Comparison of ENCODE assay signal across 19 cellular contexts in the genomic region with DNA sequence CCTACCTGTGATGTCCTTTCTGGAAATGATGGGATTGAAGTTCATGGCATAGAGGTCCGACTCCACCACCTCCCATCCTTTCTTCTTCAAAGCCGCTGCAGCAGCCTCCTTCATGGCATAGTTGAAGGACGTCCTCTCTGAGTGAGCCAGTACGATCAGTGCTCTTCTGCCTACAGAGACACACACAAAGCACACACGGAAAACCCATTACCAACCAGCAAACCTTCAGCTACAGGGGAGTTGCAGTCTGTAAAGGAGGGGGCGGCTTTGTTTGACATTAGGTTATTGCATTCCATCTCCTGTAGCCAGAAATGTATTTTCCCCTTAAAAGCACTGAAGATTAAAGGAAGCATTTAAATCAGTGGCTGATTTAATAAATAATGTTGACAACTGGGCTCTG.
"Had no signal": no experiment of that assay in that cellular context is flagged by ENCODE, and none has a peak within 500 bp of the region (broad histone marks: within the 10 kb centered on the region; RNA-seq: fewer than 3 reads in every experiment).

No MANE protein-coding gene starts in this region.

- H3K9me3 Mint-ChIP-seq: effector memory CD8-positive, alpha-beta T cell; natural killer cell; stimulated activated naive B cell treated with anti-CD40 and anti-IgM and Interleukin-4, amounts not matched to agents 10 μg/mL and 1 μg/mL and 100 μg/mL, for 72 hours; stimulated activated naive CD8-positive, alpha-beta T cell treated with anti-CD3 and anti-CD28 coated beads, Interleukin-15, amount 100 ng/mL, for 72 hours had no signal

- DNase-seq: effector memory CD8-positive, alpha-beta T cell; esophagus squamous epithelium; foreskin fibroblast; glutamatergic neuron; islet precursor cell; mammary epithelial cell; natural killer cell; posterior cingulate gyrus; sigmoid colon; stimulated activated CD4-positive, alpha-beta T cell treated with anti-CD3 and anti-CD28 coated beads, Interleukin-4, amount 100 ng/mL, for 4 hours; stimulated activated naive B cell treated with anti-CD40 and anti-IgM and Interleukin-4, amounts not matched to agents 10 μg/mL and 1 μg/mL and 100 μg/mL, for 72 hours; stimulated activated naive CD8-positive, alpha-beta T cell treated with anti-CD3 and anti-CD28 coated beads, Interleukin-15, amount 100 ng/mL, for 72 hours; testis had no signal

- H3K9me3 ChIP-seq: esophagus squamous epithelium, gastroesophageal sphincter, neutrophil, right atrium auricular region, sigmoid colon, testis, tibial nerve had no signal

- H3K4me3 Mint-ChIP-seq: effector memory CD8-positive, alpha-beta T cell; natural killer cell; stimulated activated naive B cell treated with anti-CD40 and anti-IgM and Interleukin-4, amounts not matched to agents 10 μg/mL and 1 μg/mL and 100 μg/mL, for 72 hours; stimulated activated naive CD8-positive, alpha-beta T cell treated with anti-CD3 and anti-CD28 coated beads, Interleukin-15, amount 100 ng/mL, for 72 hours had no signal

- H3K4me1 Mint-ChIP-seq: natural killer cell had no signal

- ATAC-seq: effector memory CD8-positive, alpha-beta T cell; gastroesophageal sphincter; left lobe of liver; natural killer cell; stimulated activated naive B cell treated with anti-CD40 and anti-IgM and Interleukin-4, amounts not matched to agents 10 μg/mL and 1 μg/mL and 100 μg/mL, for 72 hours; stimulated activated naive CD8-positive, alpha-beta T cell treated with anti-CD3 and anti-CD28 coated beads, Interleukin-15, amount 100 ng/mL, for 72 hours had no signal

- H3K4me3 ChIP-seq: esophagus squamous epithelium, gastroesophageal sphincter, right atrium auricular region, sigmoid colon, skin epidermis, testis, tibial nerve had no signal

- H3K36me3 Mint-ChIP-seq: natural killer cell had no signal

- H3K4me1 ChIP-seq: right atrium auricular region, sigmoid colon, testis, tibial nerve had no signal

- H3K27me3 Mint-ChIP-seq: effector memory CD8-positive, alpha-beta T cell; stimulated activated naive B cell treated with anti-CD40 and anti-IgM and Interleukin-4, amounts not matched to agents 10 μg/mL and 1 μg/mL and 100 μg/mL, for 72 hours; stimulated activated naive CD8-positive, alpha-beta T cell treated with anti-CD3 and anti-CD28 coated beads, Interleukin-15, amount 100 ng/mL, for 72 hours had no signal

- H3K27ac Mint-ChIP-seq: effector memory CD8-positive, alpha-beta T cell; natural killer cell; stimulated activated naive B cell treated with anti-CD40 and anti-IgM and Interleukin-4, amounts not matched to agents 10 μg/mL and 1 μg/mL and 100 μg/mL, for 72 hours; stimulated activated naive CD8-positive, alpha-beta T cell treated with anti-CD3 and anti-CD28 coated beads, Interleukin-15, amount 100 ng/mL, for 72 hours had no signal

- H3K27ac ChIP-seq: esophagus squamous epithelium, gastroesophageal sphincter, neutrophil, right atrium auricular region, sigmoid colon, skin epidermis, testis, tibial nerve had no signal
